ENCODE assay signal across 8 cellular contexts in the genomic region with DNA sequence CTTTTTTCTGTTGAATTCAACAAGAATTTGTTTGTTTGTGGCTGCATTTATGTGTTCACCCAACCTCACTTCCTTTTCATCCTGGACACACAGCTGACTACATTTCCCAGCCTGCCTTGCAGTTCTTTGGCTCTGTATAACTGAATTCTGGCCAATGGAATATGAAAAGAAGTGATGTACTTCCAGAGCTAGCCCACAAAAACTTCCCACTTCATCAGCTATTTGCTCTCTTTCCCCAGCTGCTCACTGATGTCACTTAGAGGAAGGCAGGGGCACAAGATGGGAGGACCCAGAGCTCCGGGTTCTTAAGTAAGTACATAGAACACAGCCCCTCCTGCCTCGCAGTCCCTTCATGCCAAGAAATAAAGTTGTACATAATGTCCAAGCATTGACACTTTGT.
DNase-seq lines count a peak whose midpoint lies in the region; ATAC-seq and TF ChIP-seq lines count a peak whose summit lies in the region.

No MANE protein-coding gene starts in this region.

- peaks cover 4% of the 10 kb centered on the region for H3K9me3 Mint-ChIP-seq in glutamatergic neuron (ENCODE audit: unreplicated experiment)

- no peak overlapping the region for H3K4me3 Mint-ChIP-seq in glutamatergic neuron (ENCODE audit: unreplicated experiment)

- H3K27me3 ChIP-seq in breast epithelium (no peaks in the 10 kb centered on the region), right lobe of liver (no peaks in the 10 kb centered on the region), tibial artery (no peaks in the 10 kb centered on the region)

- H3K27ac Mint-ChIP-seq in glutamatergic neuron (ENCODE audit: unreplicated experiment), result no peak overlapping the region

- H3K36me3 Mint-ChIP-seq in glutamatergic neuron (ENCODE audit: unreplicated experiment), result no peaks in the 10 kb centered on the region

- TF ChIP-seq CTCF in breast epithelium (IDR thresholded peaks at IDR 0.05), result no peak
- TF ChIP-seq CTCF in right lobe of liver (IDR thresholded peaks at IDR 0.05), result no peak
- TF ChIP-seq CTCF in tibial artery (IDR thresholded peaks at IDR 0.05), result no peak
- no peak for TF ChIP-seq CTCF in glutamatergic neuron (IDR thresholded peaks at IDR 0.05; ENCODE audit: partially characterized antibody, unreplicated experiment)

- intact Hi-C loops in breast epithelium (cut with DNase I; ENCODE audit: low total_unique reads) (no loop called here), right lobe of liver (cut with DNase I) (no loop called here), tibial artery (cut with DNase I; ENCODE audit: low total_unique reads) (no loop called here)

- H3K27me3 Mint-ChIP-seq in glutamatergic neuron (ENCODE audit: unreplicated experiment), result peaks cover 4% of the 10 kb centered on the region

- peak overlapping the region; percentile 67 to 77 for H3K27ac ChIP-seq in breast epithelium
- peak overlapping the region in 2 of 3 donors; percentile 53 to 71 for H3K27ac ChIP-seq in right lobe of liver
- peak overlapping the region; percentile 76 to 78 for H3K27ac ChIP-seq in tibial artery

- H3K9me3 ChIP-seq in breast epithelium, result no peaks in the 10 kb centered on the region
- no peaks in the 10 kb centered on the region for H3K9me3 ChIP-seq in right lobe of liver
- H3K9me3 ChIP-seq in tibial artery, result no peaks in the 10 kb centered on the region

- H3K4me3 ChIP-seq in Jurkat, Clone E6-1 (ENCODE audit: low read length), result no peak overlapping the region
- peak overlapping the region; percentile 10 to 57 (median 11) for H3K4me3 ChIP-seq in breast epithelium
- H3K4me3 ChIP-seq in right lobe of liver, result peak overlapping the region in 1 of 3 donors; percentile 14
- peak overlapping the region; percentile 34 to 42 for H3K4me3 ChIP-seq in tibial artery

- TF ChIP-seq POLR2A in breast epithelium (IDR thresholded peaks at IDR 0.05) (no peak), right lobe of liver (IDR thresholded peaks at IDR 0.05) (peak; percentile 54)

- no peaks in the 10 kb centered on the region for H3K36me3 ChIP-seq in breast epithelium
- H3K36me3 ChIP-seq in right lobe of liver, result no peaks in the 10 kb centered on the region
- no peaks in the 10 kb centered on the region for H3K36me3 ChIP-seq in tibial artery

- 60% methylated on average over 2 of the region's 2 CpGs for WGBS in right lobe of liver (ENCODE audit: insufficient coverage, low coverage, low lambda C conversion rate, missing lambda C conversion rate)

- H3K4me1 ChIP-seq in breast epithelium, result peaks cover 0 to 7% of the 10 kb centered on the region in 2 donors
- peaks cover 0 to 8% (median 3%) of the 10 kb centered on the region in 4 donors for H3K4me1 ChIP-seq in right lobe of liver
- peaks cover 0 to 28% (median 12%) of the 10 kb centered on the region in 4 donors for H3K4me1 ChIP-seq in tibial artery

- H3K4me1 Mint-ChIP-seq in glutamatergic neuron (ENCODE audit: low read depth, unreplicated experiment), result no peaks in the 10 kb centered on the region

- DNase-seq in Jurkat, Clone E6-1 (ENCODE audit: low read depth, low spot score), result peak; percentile 43
- peak in 1 of 2 donors; percentile 39 for DNase-seq in breast epithelium (ENCODE audit: low spot score in 2 of 2)
- DNase-seq in right lobe of liver, result no peak
- peak; percentile 88 to 90 for DNase-seq in tibial artery
- DNase-seq in cortex of kidney (lab: John Stamatoyannopoulos, UW), result no peak
- DNase-seq in glutamatergic neuron, result no peak
- no peak for DNase-seq in NCI-H1092 treated with DMSO at 0.1 percent for 48 hours (lab: John Stamatoyannopoulos, UW)

- ATAC-seq in right lobe of liver (peak; percentile 23 to 70 (median 65)), GM19023 (IDR thresholded peaks at IDR 0.05; ENCODE audit: unreplicated experiment) (no peak)

Comparison
In these comparisons a context has a peak if more than half of its experiments do, and no peak if none do; other contexts are left out.
1. DNase-seq: peak in Jurkat, Clone E6-1 (single experiment) and tibial artery (2 of 2); none in right lobe of liver (0 of 3), cortex of kidney (single experiment), glutamatergic neuron (single experiment) and NCI-H1092 treated with DMSO at 0.1 percent for 48 hours (single experiment).
2. Peak in every context shown above with its lines, with median percentiles within 50 percentile points of each other: H3K27ac ChIP-seq.